ENCODE assay signal across 10 cellular contexts in genomic region chr4:40228497-40229365, GRCh38. TPM values are rescaled to one million over a fixed set of nuclear protein-coding genes. Genes with fewer than 3 reads are reported as not detected.
A peak's percentile ranks its signal among the peaks of the same experiment; 100 is the strongest.
DNase-seq lines count a peak whose midpoint lies in the region; ATAC-seq and TF ChIP-seq lines count a peak whose summit lies in the region.
"Had no signal": no experiment of that assay in that cellular context is flagged by ENCODE, and none has a peak within 500 bp of the region (broad histone marks: within the 10 kb centered on the region; RNA-seq: fewer than 3 reads in every experiment).

No MANE protein-coding gene starts in this region.

- H3K4me1 Mint-ChIP-seq in activated CD4-positive, alpha-beta T cell treated with anti-CD3 and anti-CD28 coated beads for 36 hours = peaks cover 93% of the 10 kb centered on the region
- peaks cover 5% of the 10 kb centered on the region for H3K4me1 Mint-ChIP-seq in mesothelial cell of epicardium

- POLR2A ChIA-PET in activated CD4-positive, alpha-beta T cell treated with anti-CD3 and anti-CD28 coated beads for 36 hours (lab: Charles Lee) = interaction anchor here (0.6 to 3.2 kb wide), 20 partner anchors 9 to 397 kb away, joined by 3 to 29 read pairs (median 5); partner anchors contain the start of gene RHOH
- POLR2A ChIA-PET in HCT116 (lab: Charles Lee) = no interaction called here

- no peaks in the 10 kb centered on the region for H3K4me1 ChIP-seq in HCT116 (ENCODE audit: control insufficient read depth in 1 of 2, insufficient read depth in 2 of 2, low read length in 2 of 2)

- no TSS peak for BruUV-seq in HCT116 (replicated peaks; lab: Mats Ljungman, UMichigan)

- H3K36me3 Mint-ChIP-seq in activated CD4-positive, alpha-beta T cell treated with anti-CD3 and anti-CD28 coated beads for 36 hours (ENCODE audit: low read depth) = peaks cover 78% of the 10 kb centered on the region
- no peaks in the 10 kb centered on the region for H3K36me3 Mint-ChIP-seq in mesothelial cell of epicardium

- H2AFZ ChIP-seq in HCT116 (ENCODE audit: low read depth, low read length, poor library complexity, severe bottlenecking) = no peak overlapping the region

- H3K27me3 ChIP-seq in HCT116 (ENCODE audit: insufficient read depth, low read length) = no peaks in the 10 kb centered on the region
- H3K27me3 ChIP-seq: BLaER1 treated with 17β-estradiol and CSF1 and Interleukin-3, amounts not matched to agents 10 nM and 100 nM had no signal

- H3K9me3 Mint-ChIP-seq in activated CD4-positive, alpha-beta T cell treated with anti-CD3 and anti-CD28 coated beads for 36 hours (ENCODE audit: low read depth) = no peaks in the 10 kb centered on the region
- peaks cover 4% of the 10 kb centered on the region for H3K9me3 Mint-ChIP-seq in mesothelial cell of epicardium

- DNase-seq in activated CD4-positive, alpha-beta T cell treated with anti-CD3 and anti-CD28 coated beads for 36 hours = peak; percentile 64
- DNase-seq in activated CD4-positive, alpha-beta T cell treated with anti-CD3 and anti-CD28 coated beads, Interleukin-2, amount 50 U/mL, for 4 hours = no peak
- DNase-seq in HCT116 (ENCODE audit: low read depth, low spot score) = no peak
- DNase-seq in SK-MEL-5 (ENCODE audit: low read depth, low spot score) = peak; percentile 50
- DNase-seq in iris pigment epithelial cell (ENCODE audit: low read depth) = peak; percentile 34
- DNase-seq in mesothelial cell of epicardium (ENCODE audit: low spot score in 2 of 2, unreplicated experiment in 2 of 2) = no peak
- DNase-seq in Ammon's horn (ENCODE audit: low spot score) = no peak
- DNase-seq in NCI-H526 (lab: John Stamatoyannopoulos, UW) = no peak

- no peak overlapping the region for H3K4me3 ChIP-seq in HCT116 (replicated peaks in 1 of 2; ENCODE audit: low read depth in 1 of 2, low read length in 2 of 2)
- H3K4me3 ChIP-seq: BLaER1 treated with 17β-estradiol and CSF1 and Interleukin-3, amounts not matched to agents 10 nM and 100 nM; skin epidermis had no signal

- H3K9me2 ChIP-seq in HCT116 (ENCODE audit: insufficient read depth) = no peaks in the 10 kb centered on the region

- peak overlapping the region; percentile 61 for H3K4me3 Mint-ChIP-seq in activated CD4-positive, alpha-beta T cell treated with anti-CD3 and anti-CD28 coated beads for 36 hours
- no peak overlapping the region for H3K4me3 Mint-ChIP-seq in mesothelial cell of epicardium

- peak; percentile 34 for ATAC-seq in activated CD4-positive, alpha-beta T cell treated with anti-CD3 and anti-CD28 coated beads for 36 hours
- ATAC-seq in HCT116 = 0 out of 2 replicates have a peak, but pooled peaks have one; percentile 61

- TF ChIP-seq CTCF in HCT116 (IDR thresholded peaks at IDR 0.05 in 2 of 3, conservative IDR thresholded peaks at IDR 0.05 in 1 of 3; ENCODE audit: borderline replicate concordance in 1 of 3, insufficient read depth in 1 of 3, low read depth in 2 of 3, low read length in 2 of 3) = peak in 2 of 3 experiments; percentile 45 to 55; a peak in 4 of 6 replicates
- no peak for TF ChIP-seq CTCF in mesothelial cell of epicardium (IDR thresholded peaks at IDR 0.05; ENCODE audit: unreplicated experiment)

- H4K20me1 ChIP-seq in HCT116 (ENCODE audit: insufficient read depth) = no peaks in the 10 kb centered on the region

- peak overlapping the region; percentile 96 for H3K27ac Mint-ChIP-seq in activated CD4-positive, alpha-beta T cell treated with anti-CD3 and anti-CD28 coated beads for 36 hours
- no peak overlapping the region for H3K27ac Mint-ChIP-seq in mesothelial cell of epicardium

- no peak overlapping the region for H3K27ac ChIP-seq in HCT116 (ENCODE audit: low read depth, low read length)
- H3K27ac ChIP-seq: BLaER1 treated with 17β-estradiol and CSF1 and Interleukin-3, amounts not matched to agents 10 nM and 100 nM had no signal

- no peak for TF ChIP-seq POLR2A in HCT116 (IDR thresholded peaks at IDR 0.05; ENCODE audit: borderline replicate concordance, extremely low read depth, insufficient read depth, insufficient read length)

- intact Hi-C loops in activated CD4-positive, alpha-beta T cell treated with anti-CD3 and anti-CD28 coated beads for 36 hours (cut with DNase I, micrococcal nuclease) = loop anchor here (1.0 to 5.0 kb wide), 11 partner anchors 9 to 494 kb away; no protein-coding TSS in a partner anchor
- intact Hi-C loops in HCT116 (cut with micrococcal nuclease) = no loop called here

- no peak overlapping the region for H3K9ac ChIP-seq in HCT116 (ENCODE audit: low read length)
- H3K9ac ChIP-seq: BLaER1 treated with 17β-estradiol and CSF1 and Interleukin-3, amounts not matched to agents 10 nM and 100 nM had no signal

- no peaks in the 10 kb centered on the region for H3K9me3 ChIP-seq in HCT116 (ENCODE audit: control insufficient read depth in 1 of 2, insufficient read depth in 1 of 2, low read depth in 1 of 2, low read length in 2 of 2)

- no peaks in the 10 kb centered on the region for H3K36me3 ChIP-seq in HCT116 (ENCODE audit: control insufficient read depth in 1 of 2, insufficient read depth in 2 of 2, low read length in 2 of 2)

- no peak overlapping the region for H3K4me2 ChIP-seq in HCT116 (ENCODE audit: low read length)

- RAD21 ChIA-PET in HCT116 (lab: Charles Lee; ENCODE audit: low non-redundant PET in 1 of 2, low total read pairs in 2 of 2, uncharacterized antibody in 2 of 2, unreplicated experiment in 2 of 2) = no interaction called here

- no peaks in the 10 kb centered on the region for H3K79me2 ChIP-seq in HCT116 (ENCODE audit: insufficient read depth, low read length)

- CTCF ChIA-PET in activated CD4-positive, alpha-beta T cell treated with anti-CD3 and anti-CD28 coated beads for 36 hours (lab: Charles Lee) = interaction anchor here (0.6 to 7.0 kb wide), 19 partner anchors 9 to 97 kb away, joined by 3 to 45 read pairs (median 5); no protein-coding TSS in a partner anchor
- CTCF ChIA-PET in HCT116 (lab: Charles Lee) = interaction anchor here (1.6 kb wide), 1 partner anchor 88 kb away, joined by 4 read pairs; no protein-coding TSS in a partner anchor

- TF ChIP-seq RAD21 in HCT116 (IDR thresholded peaks at IDR 0.05; ENCODE audit: low read depth) = peak; percentile 40

- in situ Hi-C loops in SK-MEL-5 (cut with HindIII; ENCODE audit: low pct_unique_long_range_greater_than_20kb, low sequenced_read_pairs) = no loop called here

- no peaks in the 10 kb centered on the region for H3K27me3 Mint-ChIP-seq in activated CD4-positive, alpha-beta T cell treated with anti-CD3 and anti-CD28 coated beads for 36 hours
- H3K27me3 Mint-ChIP-seq in mesothelial cell of epicardium (ENCODE audit: low read depth) = no peaks in the 10 kb centered on the region

TF ChIP-seq in HCT116, 20 proteins besides CTCF, POLR2A, EP300 and RAD21 (continues in another document):
- no peak for TF ChIP-seq REST (IDR thresholded peaks at IDR 0.05; ENCODE audit: low read depth)
- no peak for TF ChIP-seq ZNF274 (IDR thresholded peaks at IDR 0.05; ENCODE audit: low read depth, low read length)
- no peak for TF ChIP-seq ZBTB33 (IDR thresholded peaks at IDR 0.05; ENCODE audit: extremely low read depth, insufficient replicate concordance, low read length)
- no peak for TF ChIP-seq TCF7L2 (IDR thresholded peaks at IDR 0.05; ENCODE audit: borderline replicate concordance, extremely low read depth, insufficient read depth, insufficient read length)
- no peak for TF ChIP-seq YY1 (IDR thresholded peaks at IDR 0.05; ENCODE audit: extremely low read depth, insufficient replicate concordance, low read depth, low read length)
- TF ChIP-seq EGR1 (IDR thresholded peaks at IDR 0.05; ENCODE audit: low read depth) = no peak

RNA-seq across cellular contexts. Expression of gene RHOH, which starts 31.9 kb away (rescaled TPM):
- 10 to 100 TPM; 74.7 to 83.6 TPM for total RNA-seq in activated CD4-positive, alpha-beta T cell treated with anti-CD3 and anti-CD28 coated beads for 36 hours
- total RNA-seq in HCT116 (2021; ENCODE audit: unreplicated experiment) = 0.74 TPM
- polyA plus RNA-seq in HCT116 (2012) = 0.01 and 0.03 TPM in 2 replicates
- total RNA-seq in SK-MEL-5 (2014; rRNA removed; shearing (Covaris generic)) = not detected in 2 replicates
- not detected in 2 replicates for polyA plus RNA-seq in SK-MEL-5 (2015; cell fraction: cytosol; rRNA removed)
- polyA plus RNA-seq in SK-MEL-5 (2015; cell fraction: nucleus; rRNA removed) = not detected in 2 replicates
- 0.25 to 0.40 TPM (median 0.29 TPM) in 3 replicates for total RNA-seq in mesothelial cell of epicardium

Comparison
In these comparisons a context has a peak if more than half of its experiments do, and no peak if none do; other contexts are left out.
1. DNase-seq: peak in activated CD4-positive, alpha-beta T cell treated with anti-CD3 and anti-CD28 coated beads for 36 hours (single experiment), SK-MEL-5 (single experiment) and iris pigment epithelial cell (single experiment); none in activated CD4-positive, alpha-beta T cell treated with anti-CD3 and anti-CD28 coated beads, Interleukin-2, amount 50 U/mL, for 4 hours (0 of 2), HCT116 (single experiment), mesothelial cell of epicardium (0 of 2), Ammon's horn (single experiment) and NCI-H526 (0 of 2).
2. RNA of gene RHOH, which starts 31.9 kb away (total RNA-seq): 74.7 to 83.6 TPM in activated CD4-positive, alpha-beta T cell treated with anti-CD3 and anti-CD28 coated beads for 36 hours; 0.74 TPM in HCT116 (single experiment), 0.25 to 0.40 TPM in mesothelial cell of epicardium and not detected in SK-MEL-5; every median in the first group is over 10 times any median in the second.